In genomic region chr10:92595505-92595904, GRCh38 we compare ENCODE assay signal across 14 cellular contexts. TPM values are rescaled to one million over a fixed set of nuclear protein-coding genes. Genes with fewer than 3 reads are reported as not detected.
DNase-seq lines count a peak whose midpoint lies in the region; ATAC-seq, FAIRE-seq and TF ChIP-seq lines count a peak whose summit lies in the region.
"Had no signal": no experiment of that assay in that cellular context is flagged by ENCODE, and none has a peak within 500 bp of the region (broad histone marks: within the 10 kb centered on the region; RNA-seq: fewer than 3 reads in every experiment).

No MANE protein-coding gene starts in this region.

- no peak overlapping the region for H3K27ac ChIP-seq in HUES64 (ENCODE audit: low read depth, low read length)
- H3K27ac ChIP-seq in neural progenitor cell = no peak overlapping the region
- H3K27ac ChIP-seq: esophagus squamous epithelium had no signal

- peaks cover 30% of the 10 kb centered on the region for H3K36me3 Mint-ChIP-seq in T-helper 2 cell treated with Interferon-gamma antibody and Interleukin-4, amounts not matched to agents 5 μg/mL and 100 μg/mL, for 36 hours (ENCODE audit: low read depth)
- H3K36me3 Mint-ChIP-seq in activated T-helper 2 cell treated with anti-CD3 and anti-CD28 coated beads, Interferon-gamma antibody, Interleukin-2, Interleukin-4, amounts not matched to agents 10 μg/mL and 5 μg/mL and 100 μg/mL, durations not matched to agents 14 hours and 24 hours and 36 hours (ENCODE audit: low read depth) = peaks cover 19% of the 10 kb centered on the region
- peaks cover 32% of the 10 kb centered on the region for H3K36me3 Mint-ChIP-seq in neural progenitor cell

- no peak for DNase-seq in T-helper 2 cell treated with Interferon-gamma antibody and Interleukin-4, amounts not matched to agents 5 μg/mL and 100 μg/mL, for 36 hours (ENCODE audit: low spot score)
- DNase-seq in T-helper 2 cell (no peak), neural progenitor cell (ENCODE audit: low spot score) (no peak), H54 (ENCODE audit: insufficient read length, low spot score) (no peak)
- DNase-seq in activated T-helper 2 cell treated with anti-CD3 and anti-CD28 coated beads, Interferon-gamma antibody, Interleukin-2, Interleukin-4, amounts not matched to agents 10 μg/mL and 5 μg/mL and 100 μg/mL, durations not matched to agents 14 hours and 24 hours and 36 hours (ENCODE audit: low spot score) = no peak
- DNase-seq: cerebellar nuclear complex, esophagus squamous epithelium, midbrain, NCI-H1930, retina had no signal

- H3K4me3 ChIP-seq in HUES64 (ENCODE audit: low read length) (0 out of 2 replicates have a peak overlapping the region, but pooled peaks have one; percentile 98), neural progenitor cell (peak overlapping the region; percentile 77)
- H3K4me3 ChIP-seq: esophagus squamous epithelium had no signal

- peaks cover 42% of the 10 kb centered on the region for H3K4me1 Mint-ChIP-seq in T-helper 2 cell treated with Interferon-gamma antibody and Interleukin-4, amounts not matched to agents 5 μg/mL and 100 μg/mL, for 36 hours (ENCODE audit: low read depth)
- H3K4me1 Mint-ChIP-seq in activated T-helper 2 cell treated with anti-CD3 and anti-CD28 coated beads, Interferon-gamma antibody, Interleukin-2, Interleukin-4, amounts not matched to agents 10 μg/mL and 5 μg/mL and 100 μg/mL, durations not matched to agents 14 hours and 24 hours and 36 hours (ENCODE audit: low read depth) = peaks cover 53% of the 10 kb centered on the region
- H3K4me1 Mint-ChIP-seq in neural progenitor cell = peaks cover 29% of the 10 kb centered on the region

- TF ChIP-seq POLR2A in H54 (IDR thresholded peaks at IDR 0.05; ENCODE audit: low read depth, low read length) = no peak

- H3K4me3 Mint-ChIP-seq in T-helper 2 cell treated with Interferon-gamma antibody and Interleukin-4, amounts not matched to agents 5 μg/mL and 100 μg/mL, for 36 hours = peak overlapping the region; percentile 95
- peak overlapping the region; percentile 91 for H3K4me3 Mint-ChIP-seq in activated T-helper 2 cell treated with anti-CD3 and anti-CD28 coated beads, Interferon-gamma antibody, Interleukin-2, Interleukin-4, amounts not matched to agents 10 μg/mL and 5 μg/mL and 100 μg/mL, durations not matched to agents 14 hours and 24 hours and 36 hours (ENCODE audit: low read depth)
- peak overlapping the region; percentile 96 for H3K4me3 Mint-ChIP-seq in neural progenitor cell

- FAIRE-seq in H54 (lab: Jason Lieb, UNC) = no peak
- FAIRE-seq: A204.1 had no signal

- H3K27me3 ChIP-seq in HUES64 (ENCODE audit: insufficient read depth, low read length) = no peaks in the 10 kb centered on the region
- no peaks in the 10 kb centered on the region for H3K27me3 ChIP-seq in neural progenitor cell
- H3K27me3 ChIP-seq: esophagus squamous epithelium had no signal

- peaks cover 31% of the 10 kb centered on the region for H3F3A ChIP-seq in neural progenitor cell (ENCODE audit: low read depth)

- peak overlapping the region; percentile 96 for H3K4me2 ChIP-seq in neural progenitor cell

- 89% methylated on average over 2 of the region's 2 CpGs for WGBS in HUES64

- peaks cover 63% of the 10 kb centered on the region for H4K20me1 ChIP-seq in neural progenitor cell (ENCODE audit: low read depth)

- TF ChIP-seq CTCF in neural progenitor cell (IDR thresholded peaks at IDR 0.05) = no peak

- no peaks in the 10 kb centered on the region for H3K9me3 Mint-ChIP-seq in T-helper 2 cell treated with Interferon-gamma antibody and Interleukin-4, amounts not matched to agents 5 μg/mL and 100 μg/mL, for 36 hours
- H3K9me3 Mint-ChIP-seq in activated T-helper 2 cell treated with anti-CD3 and anti-CD28 coated beads, Interferon-gamma antibody, Interleukin-2, Interleukin-4, amounts not matched to agents 10 μg/mL and 5 μg/mL and 100 μg/mL, durations not matched to agents 14 hours and 24 hours and 36 hours = no peaks in the 10 kb centered on the region
- peaks cover 30% of the 10 kb centered on the region for H3K9me3 Mint-ChIP-seq in neural progenitor cell

- H3K9me3 ChIP-seq in HUES64 (ENCODE audit: insufficient read depth, low read depth, low read length) (no peaks in the 10 kb centered on the region), neural progenitor cell (ENCODE audit: low read depth) (no peaks in the 10 kb centered on the region)
- H3K9me3 ChIP-seq: esophagus squamous epithelium had no signal

- 0 out of 2 replicates have a peak, but pooled peaks cover 4% of the 10 kb centered on the region for H3K36me3 ChIP-seq in HUES64 (ENCODE audit: insufficient read depth, low read length)
- H3K36me3 ChIP-seq in neural progenitor cell = no peaks in the 10 kb centered on the region
- H3K36me3 ChIP-seq: esophagus squamous epithelium had no signal

- H3K27me3 Mint-ChIP-seq in T-helper 2 cell treated with Interferon-gamma antibody and Interleukin-4, amounts not matched to agents 5 μg/mL and 100 μg/mL, for 36 hours (ENCODE audit: low read depth) = no peaks in the 10 kb centered on the region
- no peaks in the 10 kb centered on the region for H3K27me3 Mint-ChIP-seq in activated T-helper 2 cell treated with anti-CD3 and anti-CD28 coated beads, Interferon-gamma antibody, Interleukin-2, Interleukin-4, amounts not matched to agents 10 μg/mL and 5 μg/mL and 100 μg/mL, durations not matched to agents 14 hours and 24 hours and 36 hours (ENCODE audit: low read depth)
- peaks cover 3% of the 10 kb centered on the region for H3K27me3 Mint-ChIP-seq in neural progenitor cell (ENCODE audit: insufficient read depth, low read depth)

- H3K4me1 ChIP-seq in HUES64 (ENCODE audit: insufficient read depth, low read length) = 0 out of 2 replicates have a peak, but pooled peaks cover 3% of the 10 kb centered on the region
- H3K4me1 ChIP-seq in neural progenitor cell = peaks cover 31% of the 10 kb centered on the region

- H3K9ac ChIP-seq in HUES64 (ENCODE audit: low read depth, low read length) = no peak overlapping the region
- H3K9ac ChIP-seq in neural progenitor cell = no peak overlapping the region

- ATAC-seq in HG03097 (IDR thresholded peaks at IDR 0.05; ENCODE audit: low FRiP score, unreplicated experiment) = no peak
- ATAC-seq in GM21381 (IDR thresholded peaks at IDR 0.05; ENCODE audit: unreplicated experiment) = no peak

- H2AFZ ChIP-seq in neural progenitor cell (replicated peaks) = no peak overlapping the region

- H3K27ac Mint-ChIP-seq in T-helper 2 cell treated with Interferon-gamma antibody and Interleukin-4, amounts not matched to agents 5 μg/mL and 100 μg/mL, for 36 hours = peak overlapping the region; percentile 41
- peak overlapping the region; percentile 51 for H3K27ac Mint-ChIP-seq in activated T-helper 2 cell treated with anti-CD3 and anti-CD28 coated beads, Interferon-gamma antibody, Interleukin-2, Interleukin-4, amounts not matched to agents 10 μg/mL and 5 μg/mL and 100 μg/mL, durations not matched to agents 14 hours and 24 hours and 36 hours
- no peak overlapping the region for H3K27ac Mint-ChIP-seq in neural progenitor cell

- intact Hi-C loops in activated T-helper 2 cell treated with anti-CD3 and anti-CD28 coated beads, Interferon-gamma antibody, Interleukin-2, Interleukin-4, amounts not matched to agents 10 μg/mL and 5 μg/mL and 100 μg/mL, durations not matched to agents 14 hours and 24 hours and 36 hours (cut with micrococcal nuclease) = loop anchor here (10.0 kb wide), 1 partner anchor 909 kb away; no protein-coding TSS in a partner anchor

- H3K79me2 ChIP-seq in neural progenitor cell (ENCODE audit: low read depth) = peaks cover 76% of the 10 kb centered on the region

RNA-seq across cellular contexts. Expression of gene KIF11, which starts 2.6 kb away (rescaled TPM):
- polyA plus RNA-seq in HUES64 (2013, experiment 1 of 2) = 49.9 TPM
- polyA plus RNA-seq in HUES64 (2013, experiment 2 of 2) = 57.3 TPM
- 41.4 and 44.9 TPM in 2 replicates for total RNA-seq in activated T-helper 2 cell treated with anti-CD3 and anti-CD28 coated beads, Interferon-gamma antibody, Interleukin-2, Interleukin-4, amounts not matched to agents 10 μg/mL and 5 μg/mL and 100 μg/mL, durations not matched to agents 14 hours and 24 hours and 36 hours
- total RNA-seq in neural progenitor cell (ENCODE audit: low replicate concordance) = 80.2 and 128 TPM in 2 replicates

RNA-seq across cellular contexts. Expression of gene IDE, which starts 21.6 kb away (rescaled TPM):
- 27.0 TPM for polyA plus RNA-seq in HUES64 (2013, experiment 1 of 2)
- polyA plus RNA-seq in HUES64 (2013, experiment 2 of 2) = 25.2 TPM
- 45.3 and 47.2 TPM in 2 replicates for total RNA-seq in activated T-helper 2 cell treated with anti-CD3 and anti-CD28 coated beads, Interferon-gamma antibody, Interleukin-2, Interleukin-4, amounts not matched to agents 10 μg/mL and 5 μg/mL and 100 μg/mL, durations not matched to agents 14 hours and 24 hours and 36 hours
- 34.8 and 44.8 TPM in 2 replicates for total RNA-seq in neural progenitor cell (ENCODE audit: low replicate concordance)
